In genomic region chr4:184163813-184164212, GRCh38 we compare ENCODE assay signal across 8 cellular contexts. TPM values are rescaled to one million over a fixed set of nuclear protein-coding genes. Genes with fewer than 3 reads are reported as not detected.
DNase-seq lines count a peak whose midpoint lies in the region; ATAC-seq and TF ChIP-seq lines count a peak whose summit lies in the region.

No MANE protein-coding gene starts in this region.

- POLR2A ChIA-PET in activated CD4-positive, alpha-beta memory T cell treated with anti-CD3 and anti-CD28 coated beads for 36 hours (lab: Charles Lee) = no interaction called here

- DNase-seq in activated CD4-positive, alpha-beta T cell treated with anti-CD3 and anti-CD28 coated beads for 48 hours = peak; percentile 56
- no peak for DNase-seq in activated CD4-positive, alpha-beta T cell treated with anti-CD3 and anti-CD28 coated beads for 4 hours
- DNase-seq in NAMALWA (ENCODE audit: low spot score) (peak; percentile 68), heart right ventricle (peak; percentile 41 to 57), gastrocnemius medialis (no peak)
- peak; percentile 50 for DNase-seq in activated CD4-positive, alpha-beta memory T cell treated with anti-CD3 and anti-CD28 coated beads for 36 hours

- H3K27me3 Mint-ChIP-seq in activated CD4-positive, alpha-beta memory T cell treated with anti-CD3 and anti-CD28 coated beads for 36 hours = peaks cover 46% of the 10 kb centered on the region

- H3K27ac Mint-ChIP-seq in activated CD4-positive, alpha-beta memory T cell treated with anti-CD3 and anti-CD28 coated beads for 36 hours = no peak overlapping the region

- H3K9me3 Mint-ChIP-seq in activated CD4-positive, alpha-beta memory T cell treated with anti-CD3 and anti-CD28 coated beads for 36 hours = no peaks in the 10 kb centered on the region

- intact Hi-C loops in activated CD4-positive, alpha-beta memory T cell treated with anti-CD3 and anti-CD28 coated beads for 36 hours (cut with micrococcal nuclease) = loop anchor here (1.0 to 10.0 kb wide), 3 partner anchors 324 to 689 kb away; no protein-coding TSS in a partner anchor
- intact Hi-C loops in heart right ventricle (cut with DNase I) (loop anchor here in 8 of 10 donors (1.0 to 10.0 kb wide), 8 partner anchors 59 to 689 kb away; partner anchors contain the start of gene STOX2 (in 1 of the 8)), gastrocnemius medialis (cut with DNase I; ENCODE audit: low total_unique reads) (no loop called here)

- no peaks in the 10 kb centered on the region for H3K36me3 ChIP-seq in heart right ventricle
- H3K36me3 ChIP-seq in gastrocnemius medialis = no peaks in the 10 kb centered on the region

- H3K4me3 Mint-ChIP-seq in activated CD4-positive, alpha-beta memory T cell treated with anti-CD3 and anti-CD28 coated beads for 36 hours = no peak overlapping the region

- H3K27me3 ChIP-seq in heart right ventricle = peaks cover 0 to 45% (median 5%) of the 10 kb centered on the region in 7 donors
- no peaks in the 10 kb centered on the region for H3K27me3 ChIP-seq in gastrocnemius medialis

- peak; percentile 45 to 81 (median 75) for TF ChIP-seq CTCF in heart right ventricle (IDR thresholded peaks at IDR 0.05)
- TF ChIP-seq CTCF in gastrocnemius medialis (IDR thresholded peaks at IDR 0.05 in 4 of 5, conservative IDR thresholded peaks at IDR 0.05 in 1 of 5) = peak; percentile 25 to 65 (median 43)

- peaks cover 0 to 9% (median 0%) of the 10 kb centered on the region in 9 donors for H3K4me1 ChIP-seq in heart right ventricle
- H3K4me1 ChIP-seq in gastrocnemius medialis = peaks cover 0 to 4% of the 10 kb centered on the region in 2 donors

- no peak overlapping the region for H3K4me3 ChIP-seq in heart right ventricle
- no peak overlapping the region for H3K4me3 ChIP-seq in gastrocnemius medialis

- H3K4me1 Mint-ChIP-seq in activated CD4-positive, alpha-beta memory T cell treated with anti-CD3 and anti-CD28 coated beads for 36 hours (ENCODE audit: low read depth) = peaks cover 2% of the 10 kb centered on the region

- TF ChIP-seq POLR2A in gastrocnemius medialis (IDR thresholded peaks at IDR 0.05) = no peak

- CTCF ChIA-PET in activated CD4-positive, alpha-beta memory T cell treated with anti-CD3 and anti-CD28 coated beads for 36 hours (lab: Charles Lee) = interaction anchor here (1.4 to 4.0 kb wide), 2 partner anchors 23 to 322 kb away, joined by 4 to 22 read pairs; no protein-coding TSS in a partner anchor

- peak in 7 of 8 donors; percentile 69 to 90 (median 83) for ATAC-seq in heart right ventricle
- ATAC-seq in gastrocnemius medialis = no peak
- ATAC-seq in GM21576 (IDR thresholded peaks at IDR 0.05; ENCODE audit: unreplicated experiment) = no peak
- no peak for ATAC-seq in HG03354 (IDR thresholded peaks at IDR 0.05; ENCODE audit: poor library complexity, severe bottlenecking, unreplicated experiment)

- no peaks in the 10 kb centered on the region for H3K36me3 Mint-ChIP-seq in activated CD4-positive, alpha-beta memory T cell treated with anti-CD3 and anti-CD28 coated beads for 36 hours

- in situ Hi-C loops in gastrocnemius medialis (cut with MboI; ENCODE audit: low sequenced_read_pairs in 4 of 4) = no loop called here

- 22 to 23% methylated on average over 8 of the region's 8 CpGs for WGBS in heart right ventricle, 2 donors

- no peak overlapping the region for H3K27ac ChIP-seq in heart right ventricle
- H3K27ac ChIP-seq in gastrocnemius medialis = no peak overlapping the region

- H3K9me3 ChIP-seq in heart right ventricle = no peaks in the 10 kb centered on the region
- H3K9me3 ChIP-seq in gastrocnemius medialis = no peaks in the 10 kb centered on the region

RNA-seq across cellular contexts. Expression of gene ENPP6, which starts 53.9 kb away (rescaled TPM):
- under 1 TPM; 0.12 to 0.29 TPM for total RNA-seq in activated CD4-positive, alpha-beta memory T cell treated with anti-CD3 and anti-CD28 coated beads for 36 hours
- under 1 TPM in 7 of 10 donors, not detected in 3; 0.05 to 0.68 (median 0.07) TPM for total RNA-seq in heart right ventricle
- polyA plus RNA-seq in heart right ventricle = under 1 TPM; 0.03 to 0.07 TPM
- total RNA-seq in gastrocnemius medialis = under 1 TPM in 3 of 4 donors, not detected in 1; 0.07 to 0.56 (median 0.20) TPM

Comparison
In these comparisons a context has a peak if more than half of its experiments do, and no peak if none do; other contexts are left out.
1. DNase-seq: peak in activated CD4-positive, alpha-beta T cell treated with anti-CD3 and anti-CD28 coated beads for 48 hours (single experiment), NAMALWA (single experiment), activated CD4-positive, alpha-beta memory T cell treated with anti-CD3 and anti-CD28 coated beads for 36 hours (single experiment) and heart right ventricle (2 of 2); none in activated CD4-positive, alpha-beta T cell treated with anti-CD3 and anti-CD28 coated beads for 4 hours (0 of 2) and gastrocnemius medialis (0 of 2).
2. ATAC-seq: peak in heart right ventricle (7 of 8); none in gastrocnemius medialis (0 of 2), GM21576 (single experiment) and HG03354 (single experiment).